In the genomic region with DNA sequence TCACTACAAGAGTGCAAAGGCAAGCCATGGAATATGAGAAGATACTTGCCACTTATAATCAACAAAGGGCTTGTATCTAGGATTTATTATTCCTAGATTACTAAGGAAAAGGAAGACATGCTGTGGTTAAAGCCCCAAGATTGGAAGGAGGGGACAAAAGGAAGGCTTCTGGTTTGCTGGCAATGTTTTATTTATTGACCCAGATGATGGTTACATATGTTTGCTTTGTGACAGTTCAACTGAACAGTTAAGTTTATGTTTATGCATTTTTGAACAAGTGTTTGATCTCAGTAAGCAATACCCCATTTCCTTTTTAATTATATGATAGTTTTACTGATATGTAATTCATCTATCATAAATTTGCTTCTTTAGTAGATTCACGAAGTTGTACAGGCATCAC, we compare ENCODE assay signal across 28 cellular contexts.
"Had no signal": no experiment of that assay in that cellular context is flagged by ENCODE, and none has a peak within 500 bp of the region (broad histone marks: within the 10 kb centered on the region; RNA-seq: fewer than 3 reads in every experiment).

No MANE protein-coding gene starts in this region.

- H3K9me3 ChIP-seq: ovary, psoas muscle, spleen, suprapubic skin, testis, tibial artery, transverse colon, upper lobe of right lung, uterus had no signal

- H3K36me3 ChIP-seq: neural progenitor cell, ovary, suprapubic skin, transverse colon, uterus had no signal

- H3K27ac ChIP-seq: neural progenitor cell, ovary, parathyroid adenoma, psoas muscle, skin epidermis, spleen, suprapubic skin, testis, tibial artery, transverse colon, upper lobe of right lung, uterus had no signal

- H3K4me1 ChIP-seq: neural progenitor cell, parathyroid adenoma, psoas muscle, suprapubic skin, testis, uterus had no signal

- H2AFZ ChIP-seq: neural progenitor cell, parathyroid adenoma had no signal

- H3K27me3 ChIP-seq: neural progenitor cell, ovary, spleen, suprapubic skin, testis, tibial artery, transverse colon, upper lobe of right lung, uterus had no signal

- H3K4me2 ChIP-seq: neural progenitor cell, smooth muscle cell had no signal

- H3K4me3 ChIP-seq: neural progenitor cell, ovary, psoas muscle, skin epidermis, smooth muscle cell, spleen, suprapubic skin, testis, tibial artery, transverse colon, upper lobe of right lung, uterus had no signal

- ATAC-seq: natural killer cell; psoas muscle; right cardiac atrium; sciatic nerve; stimulated activated memory B cell treated with anti-CD40 and anti-IgM and Interleukin-4, amounts not matched to agents 10 μg/mL and 1 μg/mL and 100 μg/mL, for 72 hours; stimulated activated naive CD8-positive, alpha-beta T cell treated with anti-CD3 and anti-CD28 coated beads, Interleukin-15, amount 100 ng/mL, for 72 hours; stimulated activated naive CD8-positive, alpha-beta T cell treated with anti-CD3 and anti-CD28 coated beads, Interleukin-15, Interleukin-2, amounts not matched to agents 100 U/mL and 50 U/mL, for 24 hours; upper lobe of right lung had no signal

- H3K9ac ChIP-seq: neural progenitor cell, parathyroid adenoma had no signal

- H3K79me2 ChIP-seq: parathyroid adenoma had no signal

- DNase-seq: natural killer cell; occipital lobe; ovary; posterior cingulate gyrus; psoas muscle; right cardiac atrium; spleen; stimulated activated CD4-positive, alpha-beta T cell treated with anti-CD3 and anti-CD28 coated beads, Interleukin-12 subunit alpha, Interleukin-12 subunit beta, amount 100 ng/mL, for 4 hours; stimulated activated CD4-positive, alpha-beta T cell treated with anti-CD3 and anti-CD28 coated beads, Interleukin-1b, Interleukin-23, amount 100 ng/mL, for 48 hours; stimulated activated CD4-positive, alpha-beta T cell treated with anti-CD3 and anti-CD28 coated beads, Interleukin-4, amount 100 ng/mL, for 1 hour; stimulated activated CD4-positive, alpha-beta T cell treated with anti-CD3 and anti-CD28 coated beads, Interleukin-4, amount 100 ng/mL, for 4 hours; stimulated activated CD8-positive, alpha-beta memory T cell treated with anti-CD3 and anti-CD28 coated beads, Interleukin-4, amount 100 ng/mL, for 48 hours; stimulated activated naive CD4-positive, alpha-beta T cell; stimulated activated naive CD8-positive, alpha-beta T cell treated with anti-CD3 and anti-CD28 coated beads, Interleukin-15, amount 100 ng/mL, for 72 hours; stimulated activated naive CD8-positive, alpha-beta T cell treated with anti-CD3 and anti-CD28 coated beads, Interleukin-15, Interleukin-2, amounts not matched to agents 100 U/mL and 50 U/mL, for 24 hours; substantia nigra; testis; tibial artery; transverse colon; upper lobe of right lung; uterus had no signal
